Comparison of ENCODE assay signal across 16 cellular contexts in genomic region chr17:14354807-14355206, GRCh38. TPM values are rescaled to one million over a fixed set of nuclear protein-coding genes. Genes with fewer than 3 reads are reported as not detected.
A peak's percentile ranks its signal among the peaks of the same experiment; 100 is the strongest.
DNase-seq lines count a peak whose midpoint lies in the region; ATAC-seq and TF ChIP-seq lines count a peak whose summit lies in the region.
"Had no signal": no experiment of that assay in that cellular context is flagged by ENCODE, and none has a peak within 500 bp of the region (broad histone marks: within the 10 kb centered on the region; RNA-seq: fewer than 3 reads in every experiment).

No MANE protein-coding gene starts in this region.

- no peak for DNase-seq in GM23338 (ENCODE audit: low spot score)
- peak; percentile 27 for DNase-seq in MV-4-11 (lab: John Stamatoyannopoulos, UW)
- DNase-seq in mesenchymal stem cell: no peak
- DNase-seq in nephron progenitor cell: no peak
- DNase-seq: C1 segment of cervical spinal cord; Calu3; CD4-positive, alpha-beta memory T cell; COR-L47; DMS53; DMS79 treated with DMSO at 0.1 percent for 48 hours; GOT3; H7; HCEC 1CT had no signal

- peak overlapping the region; percentile 63 for H4K8ac ChIP-seq in mesenchymal stem cell (ENCODE audit: low read length)

- no peaks in the 10 kb centered on the region for H3K79me1 ChIP-seq in mesenchymal stem cell (replicated peaks; ENCODE audit: low read length, poor library complexity, severe bottlenecking)

- H3K27ac ChIP-seq in GM23338 (ENCODE audit: low read depth) (peak overlapping the region; percentile 85), mesenchymal stem cell (ENCODE audit: low read length, poor library complexity, severe bottlenecking) (no peak overlapping the region)

- no peak overlapping the region for H3K9ac ChIP-seq in mesenchymal stem cell (ENCODE audit: low read length)

- H3K9me3 ChIP-seq in mesenchymal stem cell (ENCODE audit: control insufficient read depth, low read length): no peaks in the 10 kb centered on the region

- H3K4me1 Mint-ChIP-seq in GM23338: peaks cover 9% of the 10 kb centered on the region
- H3K4me1 Mint-ChIP-seq in nephron progenitor cell: peaks cover 8% of the 10 kb centered on the region

- H3K27me3 ChIP-seq in GM23338 (ENCODE audit: insufficient read depth) (no peaks in the 10 kb centered on the region), mesenchymal stem cell (ENCODE audit: control insufficient read depth in 1 of 2, insufficient read depth in 1 of 2, low read length in 2 of 2) (no peaks in the 10 kb centered on the region)

- H3K27me3 Mint-ChIP-seq in GM23338 (ENCODE audit: insufficient read depth, low read depth, poor library complexity) (peaks cover 3% of the 10 kb centered on the region), nephron progenitor cell (ENCODE audit: low read depth, poor library complexity) (no peaks in the 10 kb centered on the region)
- H3K27me3 Mint-ChIP-seq: CD4-positive, alpha-beta memory T cell had no signal

- H2BK5ac ChIP-seq in mesenchymal stem cell (ENCODE audit: low read depth, low read length, poor library complexity, severe bottlenecking): no peak overlapping the region

- no peak for ATAC-seq in GM23338
- ATAC-seq in HG02571 (IDR thresholded peaks at IDR 0.05; ENCODE audit: unreplicated experiment): no peak
- no peak for ATAC-seq in HG02623 (IDR thresholded peaks at IDR 0.05; ENCODE audit: unreplicated experiment)

- H3K4me3 ChIP-seq in GM23338 (no peak overlapping the region), mesenchymal stem cell (ENCODE audit: insufficient read depth in 1 of 2, low read depth in 1 of 2, low read length in 2 of 2) (no peak overlapping the region)

- WGBS in mesenchymal stem cell: 94% methylated on average over 1 of the region's 2 CpGs

- no peak for TF ChIP-seq CTCF in GM23338 (conservative IDR thresholded peaks at IDR 0.05; ENCODE audit: low read depth in 2 of 2)
- TF ChIP-seq CTCF in nephron progenitor cell (IDR thresholded peaks at IDR 0.05): no peak

- H3K4me1 ChIP-seq in GM23338 (ENCODE audit: insufficient read depth): peaks cover 32% of the 10 kb centered on the region
- peaks cover 1% of the 10 kb centered on the region for H3K4me1 ChIP-seq in mesenchymal stem cell (ENCODE audit: control insufficient read depth, insufficient read depth, low read depth, low read length)

- H3K36me3 ChIP-seq in GM23338 (ENCODE audit: insufficient read depth) (no peaks in the 10 kb centered on the region), mesenchymal stem cell (ENCODE audit: control insufficient read depth in 1 of 2, insufficient read depth in 2 of 2, low read depth in 1 of 2, low read length in 2 of 2) (peaks cover 0 to 4% of the 10 kb centered on the region in 2 experiments)

- peak overlapping the region in 1 of 2 experiments; percentile 58 for H3K18ac ChIP-seq in mesenchymal stem cell (ENCODE audit: low read depth in 1 of 2, low read length in 2 of 2)

- no peak overlapping the region for H2BK15ac ChIP-seq in mesenchymal stem cell (ENCODE audit: low read depth, poor library complexity, severe bottlenecking)

- H2BK120ac ChIP-seq in mesenchymal stem cell (ENCODE audit: low read depth, low read length): peak overlapping the region; percentile 37

- no peaks in the 10 kb centered on the region for H4K20me1 ChIP-seq in GM23338 (replicated peaks; ENCODE audit: insufficient read depth)

- peak overlapping the region; percentile 45 to 96 for H2BK12ac ChIP-seq in mesenchymal stem cell (ENCODE audit: low read length in 2 of 2)

- peaks cover 19% of the 10 kb centered on the region for H3K9me2 ChIP-seq in GM23338 (ENCODE audit: insufficient read depth)

- H3K23ac ChIP-seq in mesenchymal stem cell (ENCODE audit: low read length in 2 of 2): no peak overlapping the region

- H3K14ac ChIP-seq in mesenchymal stem cell (ENCODE audit: low read length in 2 of 2): no peak overlapping the region

- no peak overlapping the region for H2AK5ac ChIP-seq in mesenchymal stem cell (ENCODE audit: low read length, severe bottlenecking)

- peak overlapping the region; percentile 1; the same call in 1 of the 2 replicates for H3K4me2 ChIP-seq in GM23338
- no peak overlapping the region for H3K4me2 ChIP-seq in mesenchymal stem cell (ENCODE audit: low read length, poor library complexity, severe bottlenecking)

- H3K4me3 Mint-ChIP-seq in GM23338 (no peak overlapping the region), nephron progenitor cell (no peak overlapping the region)
- H3K4me3 Mint-ChIP-seq: CD4-positive, alpha-beta memory T cell had no signal

- no peaks in the 10 kb centered on the region for H3K79me2 ChIP-seq in GM23338 (replicated peaks; ENCODE audit: insufficient read depth)

- peak overlapping the region; percentile 13 to 35 for H3K4ac ChIP-seq in mesenchymal stem cell (ENCODE audit: low read depth in 1 of 2, low read length in 2 of 2)

- no peak overlapping the region for H4K91ac ChIP-seq in mesenchymal stem cell (ENCODE audit: low read length)

- H3K36me3 Mint-ChIP-seq in GM23338 (ENCODE audit: low read depth) (no peaks in the 10 kb centered on the region), nephron progenitor cell (ENCODE audit: low read depth) (peaks cover 6% of the 10 kb centered on the region)

- H3K27ac Mint-ChIP-seq in GM23338 (no peak overlapping the region), nephron progenitor cell (no peak overlapping the region)
- H3K27ac Mint-ChIP-seq: CD4-positive, alpha-beta memory T cell had no signal

- H2AFZ ChIP-seq in GM23338 (no peak overlapping the region), mesenchymal stem cell (ENCODE audit: low read depth, low read length) (no peak overlapping the region)

- no peaks in the 10 kb centered on the region; the same call in 1 of the 2 replicates for H3F3A ChIP-seq in GM23338 (replicated peaks; ENCODE audit: low read depth)

- H3K9me3 Mint-ChIP-seq in GM23338 (no peaks in the 10 kb centered on the region), nephron progenitor cell (peaks cover 3% of the 10 kb centered on the region)

TF ChIP-seq in GM23338, 12 proteins besides CTCF, POLR2A, EP300 and RAD21:
- TF ChIP-seq POLR2AphosphoS5 (IDR thresholded peaks at IDR 0.05; ENCODE audit: low read depth) (no peak), ZNF331 (CRISPR knock-in tag; IDR thresholded peaks at IDR 0.05; ENCODE audit: low read depth) (peak; percentile 82)
TF ChIP-seq in GM23338: peak in this region for 1.

RNA-seq across cellular contexts. Expression of gene HS3ST3B1, which starts 53.9 kb away (rescaled TPM):
- 17.7 and 20.6 TPM in 2 replicates for total RNA-seq in GM23338 (2014; rRNA removed; shearing (Covaris generic))
- polyA plus RNA-seq in GM23338 (2016; fragmentation: Nextera tagmentation; extraction: Ambion mirVana): 6.0 and 8.1 TPM in 2 replicates
- polyA plus RNA-seq in mesenchymal stem cell (2013, experiment 1 of 2): 16.0 TPM
- 15.8 TPM for polyA plus RNA-seq in mesenchymal stem cell (2013, experiment 2 of 2)
- total RNA-seq: A673 had no signal
